Comparison of ENCODE assay signal across 20 cellular contexts in genomic region chr18:77024476-77024875, GRCh38.
"Had no signal": no experiment of that assay in that cellular context is flagged by ENCODE, and none has a peak within 500 bp of the region (broad histone marks: within the 10 kb centered on the region; RNA-seq: fewer than 3 reads in every experiment).

No MANE protein-coding gene starts in this region.

- H3K4me3 Mint-ChIP-seq: endodermal cell, naive B cell had no signal

- H3K36me3 ChIP-seq: colonic mucosa, vagina had no signal

- ATAC-seq: left cardiac atrium, left ventricle myocardium superior, right cardiac atrium, upper lobe of right lung had no signal

- H3K9me3 Mint-ChIP-seq: immature natural killer cell had no signal

- H3K27me3 Mint-ChIP-seq: naive B cell had no signal

- H3K9me3 ChIP-seq: colonic mucosa, suprapubic skin, tibial artery, upper lobe of right lung, vagina had no signal

- DNase-seq: cerebellar nuclear complex; colonic mucosa; dermis blood vessel endothelial cell; effector CD4-positive, alpha-beta T cell; endodermal cell; erythroblast; immature natural killer cell; left cardiac atrium; left ventricle myocardium superior; mesenchymal stem cell; naive B cell; right cardiac atrium; small intestine; stimulated activated CD4-positive, alpha-beta T cell treated with anti-CD3 and anti-CD28 coated beads, Interleukin-12 subunit alpha, Interleukin-12 subunit beta, amount 100 ng/mL, for 4 hours; stimulated activated naive CD4-positive, alpha-beta T cell treated with Interleukin-2 at 50 U/mL for 16 hours; tibial artery; upper lobe of right lung had no signal

- H3K27me3 ChIP-seq: colonic mucosa, suprapubic skin, tibial artery, upper lobe of right lung, vagina had no signal

- H3K27ac ChIP-seq: colonic mucosa, suprapubic skin, tibial artery, upper lobe of right lung, vagina had no signal

- H3K4me3 ChIP-seq: colonic mucosa, lung, suprapubic skin, tibial artery, upper lobe of right lung, vagina had no signal

- H3K27ac Mint-ChIP-seq: endodermal cell had no signal

- H3K4me1 ChIP-seq: colonic mucosa, suprapubic skin, tibial artery, upper lobe of right lung had no signal
